Comparison of ENCODE assay signal across 8 cellular contexts in the genomic region with DNA sequence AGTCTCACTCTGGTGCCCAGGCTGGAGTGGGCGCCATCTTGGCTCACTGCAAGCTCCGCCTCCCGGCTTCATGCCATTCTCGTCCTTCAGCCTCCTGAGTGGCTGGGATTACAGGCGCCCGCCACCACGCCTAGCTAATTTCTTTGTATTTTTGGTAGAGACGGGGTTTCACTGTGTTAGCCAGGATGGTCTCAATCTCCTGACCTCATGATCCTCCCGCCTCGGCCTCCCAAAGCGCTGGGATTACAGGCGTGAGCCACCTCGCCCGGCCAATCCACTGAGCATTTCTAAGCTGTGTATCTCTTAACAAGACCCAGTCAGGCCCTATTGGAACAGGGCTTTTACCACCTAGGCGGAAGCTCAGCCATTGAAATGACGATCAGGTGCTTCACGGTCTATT. TPM values are rescaled to one million over a fixed set of nuclear protein-coding genes. Genes with fewer than 3 reads are reported as not detected.
DNase-seq lines count a peak whose midpoint lies in the region; ATAC-seq and TF ChIP-seq lines count a peak whose summit lies in the region.
"Not testable (repeated sequence)": the region's sequence is repeated elsewhere in the genome, so short reads cannot be mapped to it uniquely, and the experiment has no call there.

No MANE protein-coding gene starts in this region.

- not testable (repeated sequence) for TF ChIP-seq RAD21 in IMR-90 (IDR thresholded peaks at IDR 0.05; ENCODE audit: low read length)

- peaks cover 19% of the 10 kb centered on the region for H4K20me1 ChIP-seq in IMR-90 (ENCODE audit: insufficient read depth, low read length)

- H2BK15ac ChIP-seq in IMR-90 (ENCODE audit: low read depth, low read length), result not testable (repeated sequence)

- not testable (repeated sequence) for BruUV-seq in IMR-90 (replicated peaks; lab: Mats Ljungman, UMichigan)

- H3K9ac ChIP-seq in IMR-90 (ENCODE audit: low read depth, low read length), result not testable (repeated sequence)

- H3K4me3 Mint-ChIP-seq in activated B cell treated with CpG ODN at 0.5 μM for 24 hours; activated naive CD8-positive, alpha-beta T cell treated with anti-CD3 and anti-CD28 coated beads, Interleukin-2, amount 50 U/mL, for 24 hours: not testable (repeated sequence)
- peak overlapping the region in 8 of 10 donors; percentile 8 to 91 (median 38) for H3K4me3 Mint-ChIP-seq in naive thymus-derived CD8-positive, alpha-beta T cell

- H2AK9ac ChIP-seq in IMR-90 (replicated peaks; ENCODE audit: low read depth, low read length, poor library complexity), result not testable (repeated sequence)

- DNase-seq in IMR-90; activated B cell treated with CpG ODN at 0.5 μM for 24 hours; activated naive CD8-positive, alpha-beta T cell treated with anti-CD3 and anti-CD28 coated beads, Interleukin-2, amount 50 U/mL, for 24 hours: not testable (repeated sequence)
- peak; percentile 14 for DNase-seq in activated CD8-positive, alpha-beta memory T cell treated with anti-CD3 and anti-CD28 coated beads, Interleukin-2, amount 50 U/mL, for 4 hours
- DNase-seq in right cardiac atrium, result peak in 2 of 3 donors; percentile 28 to 47
- DNase-seq in naive thymus-derived CD8-positive, alpha-beta T cell, result peak in 2 of 10 donors; percentile 7 to 41
- DNase-seq in spleen, result peak; percentile 76

- peaks cover 24 to 69% of the 10 kb centered on the region in 2 experiments for H3K79me1 ChIP-seq in IMR-90 (ENCODE audit: low read depth in 1 of 2, low read length in 2 of 2)

- peaks cover 36% of the 10 kb centered on the region for H3K36me3 Mint-ChIP-seq in activated B cell treated with CpG ODN at 0.5 μM for 24 hours (ENCODE audit: low read depth)
- peaks cover 42% of the 10 kb centered on the region for H3K36me3 Mint-ChIP-seq in activated naive CD8-positive, alpha-beta T cell treated with anti-CD3 and anti-CD28 coated beads, Interleukin-2, amount 50 U/mL, for 24 hours (ENCODE audit: low read depth)
- H3K36me3 Mint-ChIP-seq in naive thymus-derived CD8-positive, alpha-beta T cell, result not testable (repeated sequence)

- H3K4me1 Mint-ChIP-seq in activated B cell treated with CpG ODN at 0.5 μM for 24 hours, result peaks cover 86% of the 10 kb centered on the region
- peaks cover 75% of the 10 kb centered on the region for H3K4me1 Mint-ChIP-seq in activated naive CD8-positive, alpha-beta T cell treated with anti-CD3 and anti-CD28 coated beads, Interleukin-2, amount 50 U/mL, for 24 hours
- peaks cover 46 to 79% (median 76%) of the 10 kb centered on the region in 4 donors for H3K4me1 Mint-ChIP-seq in naive thymus-derived CD8-positive, alpha-beta T cell

- H4K5ac ChIP-seq in IMR-90 (ENCODE audit: low read depth, low read length), result not testable (repeated sequence)

- not testable (repeated sequence) for H3K9me3 ChIP-seq in IMR-90 (ENCODE audit: control insufficient read depth, insufficient read depth, low read length); right cardiac atrium (ENCODE audit: control insufficient read depth, low read length); spleen

- not testable (repeated sequence) for H3K18ac ChIP-seq in IMR-90 (ENCODE audit: low read depth, low read length)

- not testable (repeated sequence) for TF ChIP-seq POLR2A in IMR-90 (IDR thresholded peaks at IDR 0.05; ENCODE audit: low read depth, low read length); spleen (IDR thresholded peaks at IDR 0.05)

- H3K56ac ChIP-seq in IMR-90 (ENCODE audit: extremely low read depth, insufficient read depth, low read length), result not testable (repeated sequence)

- not testable (repeated sequence) for H3K36me3 ChIP-seq in IMR-90 (ENCODE audit: control insufficient read depth, insufficient read depth, low read length)
- peaks cover 0 to 17% (median 0%) of the 10 kb centered on the region in 6 donors for H3K36me3 ChIP-seq in spleen

- dilution Hi-C loops in IMR-90 (cut with HindIII; ENCODE audit: low sequenced_read_pairs, unreplicated experiment), result not testable (repeated sequence)

- H3K27ac Mint-ChIP-seq in activated B cell treated with CpG ODN at 0.5 μM for 24 hours, result peak overlapping the region; percentile 24
- H3K27ac Mint-ChIP-seq in activated naive CD8-positive, alpha-beta T cell treated with anti-CD3 and anti-CD28 coated beads, Interleukin-2, amount 50 U/mL, for 24 hours, result peak overlapping the region; percentile 95
- H3K27ac Mint-ChIP-seq in naive thymus-derived CD8-positive, alpha-beta T cell, result peak overlapping the region in 5 of 10 donors; percentile 46 to 97 (median 57)

- not testable (repeated sequence) for H3K27me3 ChIP-seq in IMR-90 (ENCODE audit: control insufficient read depth, insufficient read depth, low read length); right cardiac atrium (ENCODE audit: control insufficient read depth, insufficient read depth); spleen (replicated peaks in 1 of 7)

- peaks cover 33% of the 10 kb centered on the region for H3K4me1 ChIP-seq in IMR-90 (ENCODE audit: control insufficient read depth, insufficient read depth, low read length)
- H3K4me1 ChIP-seq in right cardiac atrium (ENCODE audit: control insufficient read depth, insufficient read depth, low read length), result peaks cover 17% of the 10 kb centered on the region
- H3K4me1 ChIP-seq in spleen, result peaks cover 61 to 92% (median 89%) of the 10 kb centered on the region in 6 donors

- intact Hi-C loops in IMR-90 (cut with micrococcal nuclease), result loop anchor here (10.0 kb wide), 1 partner anchor 432 kb away; a partner anchor contains a TSS
- intact Hi-C loops in activated B cell treated with CpG ODN at 0.5 μM for 24 hours (cut with micrococcal nuclease), result loop anchor here (5.0 to 10.0 kb wide), 6 partner anchors 542 to 1172 kb away; a partner anchor contains a TSS
- intact Hi-C loops in right cardiac atrium (cut with DNase I); spleen (cut with DNase I; ENCODE audit: low total_unique reads): not testable (repeated sequence)

- CTCF ChIA-PET in IMR-90 (lab: Yijun Ruan, JAX), result not testable (repeated sequence)
- CTCF ChIA-PET in activated B cell treated with CpG ODN at 0.5 μM for 24 hours (lab: Charles Lee), result interaction anchor here (1.9 kb wide), 1 partner anchor 17 kb away, joined by 4 read pairs; no protein-coding TSS in a partner anchor

- 0 out of 2 replicates have a peak overlapping the region, but pooled peaks have one; percentile 1 for H2AK5ac ChIP-seq in IMR-90 (ENCODE audit: low read depth, low read length)

- POLR2A ChIA-PET in IMR-90 (lab: Charles Lee; ENCODE audit: unreplicated experiment), result not testable (repeated sequence)
- POLR2A ChIA-PET in activated B cell treated with CpG ODN at 0.5 μM for 24 hours (lab: Charles Lee), result interaction anchor here (12.0 kb wide), 1 partner anchor 23 kb away, joined by 536 read pairs; a partner anchor contains a TSS
- POLR2A ChIA-PET in naive thymus-derived CD8-positive, alpha-beta T cell (lab: Charles Lee), result interaction anchor here (4.9 to 19.2 kb wide), 2 partner anchors 21 to 59 kb away, joined by 62 to 461 read pairs; a partner anchor contains a TSS

- not testable (repeated sequence) for H3K4ac ChIP-seq in IMR-90 (ENCODE audit: low read depth, low read length)

- in situ Hi-C loops in IMR-90 (cut with MboI; ENCODE audit: low sequenced_read_pairs), result not testable (repeated sequence)

- not testable (repeated sequence) for TF ChIP-seq CTCF in 22Rv1 (IDR thresholded peaks at IDR 0.05); IMR-90 (conservative IDR thresholded peaks at IDR 0.05; ENCODE audit: low read depth, low read length); activated B cell treated with CpG ODN at 0.5 μM for 24 hours (IDR thresholded peaks at IDR 0.05); spleen (IDR thresholded peaks at IDR 0.05 in 8 of 11, conservative IDR thresholded peaks at IDR 0.05 in 3 of 11)

- not testable (repeated sequence) for H2BK20ac ChIP-seq in IMR-90 (ENCODE audit: low read depth, low read length)

- WGBS in IMR-90 (ENCODE audit: extremely low coverage in 2 of 2, insufficient read length in 1 of 2), 2 experiments, result 98% methylated on average over 7 of the region's 17 CpGs; no CpG with 5 or more reads in 1 of the 2 experiments
- 97% methylated on average over 17 of the region's 17 CpGs for WGBS in right cardiac atrium
- 95 to 99% (median 98%) methylated on average over 17 of the region's 17 CpGs for WGBS in spleen, 5 donors

- H2BK5ac ChIP-seq in IMR-90 (ENCODE audit: low read depth, low read length, poor library complexity, severe bottlenecking), result not testable (repeated sequence)

- ATAC-seq in IMR-90 (ENCODE audit: low read depth); activated B cell treated with CpG ODN at 0.5 μM for 24 hours (ENCODE audit: low read depth); activated naive CD8-positive, alpha-beta T cell treated with anti-CD3 and anti-CD28 coated beads, Interleukin-2, amount 50 U/mL, for 24 hours; right cardiac atrium; naive thymus-derived CD8-positive, alpha-beta T cell: not testable (repeated sequence)

- H3K27me3 Mint-ChIP-seq in activated B cell treated with CpG ODN at 0.5 μM for 24 hours; activated naive CD8-positive, alpha-beta T cell treated with anti-CD3 and anti-CD28 coated beads, Interleukin-2, amount 50 U/mL, for 24 hours; naive thymus-derived CD8-positive, alpha-beta T cell: not testable (repeated sequence)

- peaks cover 37% of the 10 kb centered on the region for H3K9me1 ChIP-seq in IMR-90 (ENCODE audit: insufficient read depth, low read length)

- H3K27ac ChIP-seq in 22Rv1, result peak overlapping the region; percentile 98
- not testable (repeated sequence) for H3K27ac ChIP-seq in IMR-90 (ENCODE audit: insufficient read depth, low read length); right cardiac atrium (ENCODE audit: low read length)
- peak overlapping the region in 5 of 8 donors; percentile 97 to 100 (median 100) for H3K27ac ChIP-seq in spleen

- H4K91ac ChIP-seq in IMR-90 (ENCODE audit: insufficient read depth, low read depth, low read length), result 0 out of 2 replicates have a peak overlapping the region, but pooled peaks have one; percentile 6

- not testable (repeated sequence) for H4K8ac ChIP-seq in IMR-90 (ENCODE audit: low read depth in 2 of 2, low read length in 2 of 2)

- H3K4me2 ChIP-seq in IMR-90 (ENCODE audit: low read depth, low read length), result not testable (repeated sequence)

- not testable (repeated sequence) for H3K4me3 ChIP-seq in IMR-90 (ENCODE audit: insufficient read depth, low read depth, low read length); right cardiac atrium (ENCODE audit: low read length); spleen

- H2AFZ ChIP-seq in IMR-90 (replicated peaks; ENCODE audit: low read length, poor library complexity), result not testable (repeated sequence)

- H3K14ac ChIP-seq in IMR-90 (replicated peaks; ENCODE audit: low read depth, low read length), result not testable (repeated sequence)

- H3K23ac ChIP-seq in IMR-90 (ENCODE audit: low read depth, low read length), result not testable (repeated sequence)

- not testable (repeated sequence) for H2BK120ac ChIP-seq in IMR-90 (ENCODE audit: low read depth, low read length)

- not testable (repeated sequence) for H3K9me3 Mint-ChIP-seq in activated B cell treated with CpG ODN at 0.5 μM for 24 hours; activated naive CD8-positive, alpha-beta T cell treated with anti-CD3 and anti-CD28 coated beads, Interleukin-2, amount 50 U/mL, for 24 hours; naive thymus-derived CD8-positive, alpha-beta T cell

RNA-seq across cellular contexts. Expression of a gene that starts 3.1 kb away (rescaled TPM):
- 1.1 and 2.5 TPM in 2 replicates for total RNA-seq in IMR-90 (2012; rRNA removed)
- polyA plus RNA-seq in IMR-90 (2012; rRNA removed), result 3.3 TPM in 2 replicates
- 3.0 and 3.2 TPM in 2 replicates for polyA plus RNA-seq in IMR-90 (2012; cell fraction: cytosol; rRNA removed)
- polyA plus RNA-seq in IMR-90 (2012; cell fraction: nucleus; rRNA removed; ENCODE audit: low replicate concordance), result 2.6 and 5.3 TPM in 2 replicates
- 11.5 and 11.8 TPM in 2 replicates for total RNA-seq in activated B cell treated with CpG ODN at 0.5 μM for 24 hours
- total RNA-seq in right cardiac atrium, result 10 to 100 TPM in 3 of 4 donors, 1 to 10 TPM in 1; 9.6 to 14.9 (median 11.7) TPM
- polyA plus RNA-seq in right cardiac atrium, result 10.9 TPM
- 10 to 100 TPM; 23.2 to 24.0 TPM for total RNA-seq in naive thymus-derived CD8-positive, alpha-beta T cell
- 10 to 100 TPM; 18.8 to 23.9 (median 22.9) TPM for polyA plus RNA-seq in naive thymus-derived CD8-positive, alpha-beta T cell
- total RNA-seq in spleen, result 10 to 100 TPM in 1 of 7 donors, 1 to 10 TPM in 6; 5.9 to 13.6 (median 7.1) TPM
- polyA plus RNA-seq in spleen, result 1 to 10 TPM; 6.5 to 9.0 (median 7.9) TPM

RNA-seq across cellular contexts. Expression of a gene that starts 5.1 kb away (rescaled TPM):
- total RNA-seq in IMR-90 (2012; rRNA removed) (3.8 and 3.9 TPM in 2 replicates), activated B cell treated with CpG ODN at 0.5 μM for 24 hours (70.0 and 71.0 TPM in 2 replicates), right cardiac atrium (10 to 100 TPM; 40.4 to 61.6 (median 58.0) TPM), spleen (100 to 1,000 TPM in 2 of 7 donors, 10 to 100 TPM in 5; 57.2 to 116 (median 73.0) TPM)
- polyA plus RNA-seq in IMR-90 (2012; rRNA removed) (15.9 and 18.7 TPM in 2 replicates), right cardiac atrium (108 TPM), spleen (100 to 1,000 TPM in 2 of 3 donors, 10 to 100 TPM in 1; 79.8 to 165 (median 107) TPM)
- polyA plus RNA-seq in IMR-90 (2012; cell fraction: cytosol; rRNA removed), result 10.5 and 25.6 TPM in 2 replicates
- 31.4 and 92.4 TPM in 2 replicates for polyA plus RNA-seq in IMR-90 (2012; cell fraction: nucleus; rRNA removed; ENCODE audit: low replicate concordance)
- total RNA-seq in naive thymus-derived CD8-positive, alpha-beta T cell, result 100 to 1,000 TPM; 121 to 123 TPM
- polyA plus RNA-seq in naive thymus-derived CD8-positive, alpha-beta T cell, result 10 to 100 TPM; 17.8 to 67.0 (median 39.8) TPM

RNA-seq across cellular contexts. Expression of a gene that starts 5.4 kb away (rescaled TPM):
- total RNA-seq in IMR-90 (2012; rRNA removed) (2.9 and 3.3 TPM in 2 replicates), activated B cell treated with CpG ODN at 0.5 μM for 24 hours (33.4 and 40.4 TPM in 2 replicates), right cardiac atrium (1 to 10 TPM; 7.3 to 8.0 (median 7.6) TPM), spleen (10 to 100 TPM; 26.5 to 45.5 (median 30.1) TPM)
- polyA plus RNA-seq in IMR-90 (2012; rRNA removed) (4.1 and 5.5 TPM in 2 replicates), right cardiac atrium (3.5 TPM), spleen (10 to 100 TPM in 1 of 3 donors, 1 to 10 TPM in 2; 7.6 to 11.4 (median 8.1) TPM)
- polyA plus RNA-seq in IMR-90 (2012; cell fraction: cytosol; rRNA removed), result 2.3 and 2.6 TPM in 2 replicates
- polyA plus RNA-seq in IMR-90 (2012; cell fraction: nucleus; rRNA removed; ENCODE audit: low replicate concordance), result 16.4 and 17.5 TPM in 2 replicates
- total RNA-seq in naive thymus-derived CD8-positive, alpha-beta T cell, result 10 to 100 TPM; 69.1 to 69.7 TPM
- 10 to 100 TPM in 2 of 3 donors, 1 to 10 TPM in 1; 9.1 to 16.8 (median 10.3) TPM for polyA plus RNA-seq in naive thymus-derived CD8-positive, alpha-beta T cell

RNA-seq across cellular contexts. Expression of a gene that starts 23.3 kb away (rescaled TPM):
- total RNA-seq in IMR-90 (2012; rRNA removed) (5.6 and 6.3 TPM in 2 replicates), activated B cell treated with CpG ODN at 0.5 μM for 24 hours (55.2 and 61.8 TPM in 2 replicates), right cardiac atrium (10 to 100 TPM; 21.2 to 44.3 (median 36.2) TPM), spleen (10 to 100 TPM; 43.0 to 82.6 (median 59.4) TPM)
- polyA plus RNA-seq in IMR-90 (2012; rRNA removed) (20.9 and 27.4 TPM in 2 replicates), right cardiac atrium (40.1 TPM), spleen (10 to 100 TPM; 34.7 to 83.1 (median 66.1) TPM)
- 11.6 and 19.3 TPM in 2 replicates for polyA plus RNA-seq in IMR-90 (2012; cell fraction: cytosol; rRNA removed)
- 72.5 and 181 TPM in 2 replicates for polyA plus RNA-seq in IMR-90 (2012; cell fraction: nucleus; rRNA removed; ENCODE audit: low replicate concordance)
- 10 to 100 TPM; 91.1 to 93.2 TPM for total RNA-seq in naive thymus-derived CD8-positive, alpha-beta T cell
- polyA plus RNA-seq in naive thymus-derived CD8-positive, alpha-beta T cell, result 10 to 100 TPM in 1 of 3 donors, 1 to 10 TPM in 2; 6.7 to 21.4 (median 9.8) TPM
